ENCODE assay signal across 22 cellular contexts in genomic region chr19:3535235-3535921, GRCh38. TPM values are rescaled to one million over a fixed set of nuclear protein-coding genes. Genes with fewer than 3 reads are reported as not detected.
DNase-seq lines count a peak whose midpoint lies in the region; ATAC-seq, FAIRE-seq and TF ChIP-seq lines count a peak whose summit lies in the region.
"Had no signal": no experiment of that assay in that cellular context is flagged by ENCODE, and none has a peak within 500 bp of the region (broad histone marks: within the 10 kb centered on the region; RNA-seq: fewer than 3 reads in every experiment).

No MANE protein-coding gene starts in this region.

- in situ Hi-C loops in IMR-90 (cut with MboI; ENCODE audit: low sequenced_read_pairs): no loop called here

- no peak overlapping the region for H3K4me3 ChIP-seq in IMR-90 (ENCODE audit: insufficient read depth, low read depth, low read length)
- H3K4me3 ChIP-seq in astrocyte (ENCODE audit: insufficient read depth, low read depth, low read length): no peak overlapping the region
- no peak overlapping the region for H3K4me3 ChIP-seq in tibial nerve
- H3K4me3 ChIP-seq: GM23338, SJSA1 had no signal

- H2BK15ac ChIP-seq in IMR-90 (ENCODE audit: low read depth, low read length): no peak overlapping the region

- no peak overlapping the region for H3K9ac ChIP-seq in IMR-90 (ENCODE audit: low read depth, low read length)
- no peak overlapping the region for H3K9ac ChIP-seq in astrocyte (ENCODE audit: low read length)
- H3K9ac ChIP-seq: KMS-11 had no signal

- no peak overlapping the region for H2BK120ac ChIP-seq in IMR-90 (ENCODE audit: low read depth, low read length)

- H3K4me1 ChIP-seq in IMR-90 (ENCODE audit: control insufficient read depth, insufficient read depth, low read length): no peaks in the 10 kb centered on the region
- H3K4me1 ChIP-seq in astrocyte (ENCODE audit: insufficient read depth, low read length): no peaks in the 10 kb centered on the region
- peaks cover 0 to 42% (median 30%) of the 10 kb centered on the region in 4 donors for H3K4me1 ChIP-seq in tibial nerve

- 0 out of 2 replicates have a peak, but pooled peaks cover 2% of the 10 kb centered on the region for H3K9me1 ChIP-seq in IMR-90 (ENCODE audit: insufficient read depth, low read length)

- peaks cover 30% of the 10 kb centered on the region for H4K20me1 ChIP-seq in IMR-90 (ENCODE audit: insufficient read depth, low read length)
- peaks cover 56% of the 10 kb centered on the region for H4K20me1 ChIP-seq in astrocyte (ENCODE audit: insufficient read depth, low read length)

- 96% methylated on average over 15 of the region's 24 CpGs; no CpG with 5 or more reads in 1 of the 2 experiments for WGBS in IMR-90 (ENCODE audit: extremely low coverage in 2 of 2, insufficient read length in 1 of 2), 2 experiments
- WGBS in tibial nerve, 2 donors: 87 to 92% methylated on average over 20 to 24 of the region's 24 CpGs

- H3K9me3 ChIP-seq in IMR-90 (ENCODE audit: control insufficient read depth, insufficient read depth, low read length) (no peaks in the 10 kb centered on the region), astrocyte (ENCODE audit: insufficient read depth, low read depth, low read length) (no peaks in the 10 kb centered on the region), tibial nerve (no peaks in the 10 kb centered on the region)
- H3K9me3 ChIP-seq: SJSA1 had no signal

- H3K36me3 ChIP-seq in IMR-90 (ENCODE audit: control insufficient read depth, insufficient read depth, low read length): peaks cover 60% of the 10 kb centered on the region
- H3K36me3 ChIP-seq in astrocyte (ENCODE audit: insufficient read depth, low read length): peaks cover 6% of the 10 kb centered on the region
- peaks cover 12 to 68% (median 24%) of the 10 kb centered on the region in 3 donors for H3K36me3 ChIP-seq in tibial nerve

- H3K4me2 ChIP-seq in IMR-90 (ENCODE audit: low read depth, low read length): no peak overlapping the region
- no peak overlapping the region for H3K4me2 ChIP-seq in astrocyte (ENCODE audit: low read length)
- H3K4me2 ChIP-seq: GM23338, KMS-11 had no signal

- H2BK5ac ChIP-seq in IMR-90 (ENCODE audit: low read depth, low read length, poor library complexity, severe bottlenecking): no peak overlapping the region

- peaks cover 9 to 31% of the 10 kb centered on the region in 2 experiments; a peak in 3 of 4 replicates for H3K79me1 ChIP-seq in IMR-90 (ENCODE audit: low read depth in 1 of 2, low read length in 2 of 2)

- TF ChIP-seq RAD21 in IMR-90 (IDR thresholded peaks at IDR 0.05; ENCODE audit: low read length): no peak

- TF ChIP-seq POLR2A in IMR-90 (IDR thresholded peaks at IDR 0.05; ENCODE audit: low read depth, low read length): no peak
- TF ChIP-seq POLR2A in tibial nerve (IDR thresholded peaks at IDR 0.05): no peak

- H2BK20ac ChIP-seq in IMR-90 (ENCODE audit: low read depth, low read length): no peak overlapping the region

- TF ChIP-seq EP300 in tibial nerve (IDR thresholded peaks at IDR 0.05): no peak

- H4K5ac ChIP-seq in IMR-90 (ENCODE audit: low read depth, low read length): no peak overlapping the region

- H2AFZ ChIP-seq in IMR-90 (replicated peaks; ENCODE audit: low read length, poor library complexity): peak overlapping the region; percentile 43
- no peak overlapping the region for H2AFZ ChIP-seq in astrocyte (ENCODE audit: low read depth, low read length)
- H2AFZ ChIP-seq: GM23338 had no signal

- intact Hi-C loops in IMR-90 (cut with micrococcal nuclease): no loop called here

- POLR2A ChIA-PET in IMR-90 (lab: Charles Lee; ENCODE audit: unreplicated experiment): no interaction called here

- TF ChIP-seq CTCF in IMR-90 (conservative IDR thresholded peaks at IDR 0.05; ENCODE audit: low read depth, low read length) (no peak), astrocyte (IDR thresholded peaks at IDR 0.05; ENCODE audit: insufficient read depth, low read depth, low read length) (no peak), glutamatergic neuron (IDR thresholded peaks at IDR 0.05; ENCODE audit: partially characterized antibody, unreplicated experiment) (no peak), tibial nerve (IDR thresholded peaks at IDR 0.05) (no peak)

- no peak overlapping the region for H3K56ac ChIP-seq in IMR-90 (ENCODE audit: extremely low read depth, insufficient read depth, low read length)

- H3K27ac Mint-ChIP-seq in astrocyte (ENCODE audit: unreplicated experiment): peak overlapping the region; percentile 77
- H3K27ac Mint-ChIP-seq in glutamatergic neuron (ENCODE audit: unreplicated experiment): peak overlapping the region; percentile 94
- no peak overlapping the region for H3K27ac Mint-ChIP-seq in activated naive CD4-positive, alpha-beta T cell treated with anti-CD3 and anti-CD28 coated beads, Interleukin-2, amount 10 ng/mL, durations not matched to agents 7 days and 5 days
- H3K27ac Mint-ChIP-seq: B cell; CD8-positive, alpha-beta T cell; GM23338 had no signal

- H3K14ac ChIP-seq in IMR-90 (replicated peaks; ENCODE audit: low read depth, low read length): no peak overlapping the region

- no peak overlapping the region for H2AK5ac ChIP-seq in IMR-90 (ENCODE audit: low read depth, low read length)

- CTCF ChIA-PET in IMR-90 (lab: Yijun Ruan, JAX): no interaction called here
- CTCF ChIA-PET in activated naive CD4-positive, alpha-beta T cell treated with anti-CD3 and anti-CD28 coated beads, Interleukin-2, amount 10 ng/mL, durations not matched to agents 7 days and 5 days (lab: Charles Lee): no interaction called here

- H3K36me3 Mint-ChIP-seq in astrocyte (ENCODE audit: low read depth, unreplicated experiment): peaks cover 18% of the 10 kb centered on the region
- H3K36me3 Mint-ChIP-seq in glutamatergic neuron (ENCODE audit: unreplicated experiment): peaks cover 9% of the 10 kb centered on the region
- peaks cover 43% of the 10 kb centered on the region for H3K36me3 Mint-ChIP-seq in activated naive CD4-positive, alpha-beta T cell treated with anti-CD3 and anti-CD28 coated beads, Interleukin-2, amount 10 ng/mL, durations not matched to agents 7 days and 5 days

- dilution Hi-C loops in IMR-90 (cut with HindIII; ENCODE audit: low sequenced_read_pairs, unreplicated experiment): no loop called here

- DNase-seq in IMR-90 (no peak), astrocyte (ENCODE audit: low read depth) (no peak), glutamatergic neuron (no peak), tibial nerve (ENCODE audit: low spot score in 2 of 2) (no peak), islet precursor cell (no peak)
- no peak for DNase-seq in activated naive CD4-positive, alpha-beta T cell treated with anti-CD3 and anti-CD28 coated beads, Interleukin-2, amount 10 ng/mL, durations not matched to agents 7 days and 5 days
- DNase-seq: CD8-positive, alpha-beta T cell; DMS79 treated with DMSO at 0.1 percent for 48 hours; NCI-H1436 treated with DMSO at 0.1 percent for 48 hours; NCI-H2029 treated with DMSO at 0.1 percent for 48 hours; NCI-H774; PC-3 had no signal

- H3K9me3 Mint-ChIP-seq in astrocyte (ENCODE audit: unreplicated experiment) (no peaks in the 10 kb centered on the region), glutamatergic neuron (ENCODE audit: unreplicated experiment) (peaks cover 19% of the 10 kb centered on the region)
- peaks cover 3% of the 10 kb centered on the region for H3K9me3 Mint-ChIP-seq in activated naive CD4-positive, alpha-beta T cell treated with anti-CD3 and anti-CD28 coated beads, Interleukin-2, amount 10 ng/mL, durations not matched to agents 7 days and 5 days
- H3K9me3 Mint-ChIP-seq: CD8-positive, alpha-beta T cell had no signal

- H4K8ac ChIP-seq in IMR-90 (ENCODE audit: low read depth in 2 of 2, low read length in 2 of 2): no peak overlapping the region

- no peaks in the 10 kb centered on the region for H3K27me3 Mint-ChIP-seq in astrocyte (ENCODE audit: low read depth, unreplicated experiment)
- peaks cover 12% of the 10 kb centered on the region for H3K27me3 Mint-ChIP-seq in glutamatergic neuron (ENCODE audit: unreplicated experiment)
- H3K27me3 Mint-ChIP-seq in activated naive CD4-positive, alpha-beta T cell treated with anti-CD3 and anti-CD28 coated beads, Interleukin-2, amount 10 ng/mL, durations not matched to agents 7 days and 5 days: no peaks in the 10 kb centered on the region
- H3K27me3 Mint-ChIP-seq: B cell had no signal

- TSS peak; percentile 50 for BruUV-seq in IMR-90 (replicated peaks; lab: Mats Ljungman, UMichigan)

- H3K18ac ChIP-seq in IMR-90 (ENCODE audit: low read depth, low read length): no peak overlapping the region

- H3K4me3 Mint-ChIP-seq in astrocyte (ENCODE audit: unreplicated experiment) (no peak overlapping the region), glutamatergic neuron (ENCODE audit: unreplicated experiment) (peak overlapping the region; percentile 42)
- no peak overlapping the region for H3K4me3 Mint-ChIP-seq in activated naive CD4-positive, alpha-beta T cell treated with anti-CD3 and anti-CD28 coated beads, Interleukin-2, amount 10 ng/mL, durations not matched to agents 7 days and 5 days
- H3K4me3 Mint-ChIP-seq: B cell; CD8-positive, alpha-beta T cell; GM23338 had no signal

- peaks cover 5% of the 10 kb centered on the region for H3K79me2 ChIP-seq in astrocyte (ENCODE audit: insufficient read depth, low read length)

- H3K4me1 Mint-ChIP-seq in astrocyte (ENCODE audit: low read depth, unreplicated experiment) (no peaks in the 10 kb centered on the region), glutamatergic neuron (ENCODE audit: low read depth, unreplicated experiment) (peaks cover 13% of the 10 kb centered on the region)
- no peaks in the 10 kb centered on the region for H3K4me1 Mint-ChIP-seq in activated naive CD4-positive, alpha-beta T cell treated with anti-CD3 and anti-CD28 coated beads, Interleukin-2, amount 10 ng/mL, durations not matched to agents 7 days and 5 days
- H3K4me1 Mint-ChIP-seq: B cell had no signal

- H3K27ac ChIP-seq in IMR-90 (ENCODE audit: insufficient read depth, low read length): no peak overlapping the region
- no peak overlapping the region for H3K27ac ChIP-seq in astrocyte (ENCODE audit: low read depth, low read length)
- peak overlapping the region; percentile 82 to 96 (median 90) for H3K27ac ChIP-seq in tibial nerve
- H3K27ac ChIP-seq: KMS-11, SJSA1 had no signal

- no peak overlapping the region for H3K4ac ChIP-seq in IMR-90 (ENCODE audit: low read depth, low read length)

- H3K27me3 ChIP-seq in IMR-90 (ENCODE audit: control insufficient read depth, insufficient read depth, low read length): no peaks in the 10 kb centered on the region
- no peaks in the 10 kb centered on the region for H3K27me3 ChIP-seq in astrocyte (ENCODE audit: insufficient read depth, low read length)
- no peaks in the 10 kb centered on the region for H3K27me3 ChIP-seq in tibial nerve
- H3K27me3 ChIP-seq: SJSA1 had no signal

- H3K23ac ChIP-seq in IMR-90 (ENCODE audit: low read depth, low read length): no peak overlapping the region

- ATAC-seq in IMR-90 (ENCODE audit: low read depth): no peak
- ATAC-seq in GM19395 (IDR thresholded peaks at IDR 0.05; ENCODE audit: unreplicated experiment): no peak
- ATAC-seq: CD8-positive, alpha-beta T cell; GM23338; PC-3 had no signal

- no peak overlapping the region for H2AK9ac ChIP-seq in IMR-90 (replicated peaks; ENCODE audit: low read depth, low read length, poor library complexity)

- FAIRE-seq in astrocyte (lab: Jason Lieb, UNC): no peak
- FAIRE-seq: GM18507 had no signal

- no peak overlapping the region for H4K91ac ChIP-seq in IMR-90 (ENCODE audit: insufficient read depth, low read depth, low read length)

RNA-seq across cellular contexts. Expression of gene TEKTIP1, which starts 3.6 kb away (rescaled TPM):
- total RNA-seq in IMR-90 (2012; rRNA removed) (not detected in 2 replicates), astrocyte (0.68 TPM in 1 of 2 replicates, not detected in the other), glutamatergic neuron (ENCODE audit: unreplicated experiment) (2.5 TPM), tibial nerve (1 to 10 TPM in 1 of 4 donors, not detected in 3; 2.4 TPM)
- polyA plus RNA-seq in IMR-90 (2012; rRNA removed): not detected in 2 replicates
- polyA plus RNA-seq in IMR-90 (2012; cell fraction: cytosol; rRNA removed): not detected in 2 replicates
- polyA plus RNA-seq in IMR-90 (2012; cell fraction: nucleus; rRNA removed; ENCODE audit: low replicate concordance): 0.36 and 0.60 TPM in 2 replicates
- total RNA-seq: G401, GM23338, M059J, NCI-H460, PC-3 had no signal
- polyA plus RNA-seq: AG04450, GM23338 had no signal

RNA-seq across cellular contexts. Expression of gene MFSD12, which starts 22.0 kb away (rescaled TPM):
- total RNA-seq in IMR-90 (2012; rRNA removed): 20.4 and 25.0 TPM in 2 replicates
- 77.2 and 85.1 TPM in 2 replicates for polyA plus RNA-seq in IMR-90 (2012; rRNA removed)
- polyA plus RNA-seq in IMR-90 (2012; cell fraction: cytosol; rRNA removed): 78.7 and 92.2 TPM in 2 replicates
- polyA plus RNA-seq in IMR-90 (2012; cell fraction: nucleus; rRNA removed; ENCODE audit: low replicate concordance): 159 and 406 TPM in 2 replicates
- 181 and 201 TPM in 2 replicates for total RNA-seq in astrocyte
- 134 TPM for total RNA-seq in glutamatergic neuron (ENCODE audit: unreplicated experiment)
- 100 to 1,000 TPM in 1 of 4 donors, 10 to 100 TPM in 3; 45.7 to 108 (median 62.8) TPM for total RNA-seq in tibial nerve

RNA-seq across cellular contexts. Expression of gene FZR1, which starts 29.3 kb away (rescaled TPM):
- total RNA-seq in IMR-90 (2012; rRNA removed) (21.5 and 24.4 TPM in 2 replicates), astrocyte (47.0 and 51.8 TPM in 2 replicates), glutamatergic neuron (ENCODE audit: unreplicated experiment) (51.3 TPM), tibial nerve (10 to 100 TPM; 18.6 to 31.8 (median 25.7) TPM)
- 47.8 and 56.3 TPM in 2 replicates for polyA plus RNA-seq in IMR-90 (2012; rRNA removed)
- polyA plus RNA-seq in IMR-90 (2012; cell fraction: cytosol; rRNA removed): 34.0 and 49.4 TPM in 2 replicates
- 57.9 and 195 TPM in 2 replicates for polyA plus RNA-seq in IMR-90 (2012; cell fraction: nucleus; rRNA removed; ENCODE audit: low replicate concordance)

RNA-seq across cellular contexts. Expression of gene DOHH, which starts 34.9 kb away (rescaled TPM):
- total RNA-seq in IMR-90 (2012; rRNA removed) (3.2 and 4.2 TPM in 2 replicates), astrocyte (14.5 and 16.2 TPM in 2 replicates), glutamatergic neuron (ENCODE audit: unreplicated experiment) (8.5 TPM), tibial nerve (10 to 100 TPM; 19.7 to 30.3 (median 23.0) TPM)
- polyA plus RNA-seq in IMR-90 (2012; rRNA removed): 9.2 and 13.6 TPM in 2 replicates
- polyA plus RNA-seq in IMR-90 (2012; cell fraction: cytosol; rRNA removed): 19.8 and 19.9 TPM in 2 replicates
- polyA plus RNA-seq in IMR-90 (2012; cell fraction: nucleus; rRNA removed; ENCODE audit: low replicate concordance): 5.3 and 24.1 TPM in 2 replicates

RNA-seq across cellular contexts. Expression of gene HMG20B, which starts 37.4 kb away (rescaled TPM):
- 57.5 and 59.4 TPM in 2 replicates for total RNA-seq in IMR-90 (2012; rRNA removed)
- 63.8 and 76.9 TPM in 2 replicates for polyA plus RNA-seq in IMR-90 (2012; rRNA removed)
- 51.1 and 68.0 TPM in 2 replicates for polyA plus RNA-seq in IMR-90 (2012; cell fraction: cytosol; rRNA removed)
- polyA plus RNA-seq in IMR-90 (2012; cell fraction: nucleus; rRNA removed; ENCODE audit: low replicate concordance): 196 and 342 TPM in 2 replicates
- 55.9 and 63.8 TPM in 2 replicates for total RNA-seq in astrocyte
- 55.3 TPM for total RNA-seq in glutamatergic neuron (ENCODE audit: unreplicated experiment)
- 100 to 1,000 TPM in 3 of 4 donors, 10 to 100 TPM in 1; 94.0 to 181 (median 153) TPM for total RNA-seq in tibial nerve

Comparison
In these comparisons a context has a peak if more than half of its experiments do, and no peak if none do; other contexts are left out.
1. H3K27ac ChIP-seq: peak in tibial nerve (4 of 4); none in IMR-90 (single experiment) and astrocyte (single experiment).